ENCODE assay signal across 1 cellular context in genomic region chr10:128018704-128019103, GRCh38.
TF ChIP-seq lines count a peak whose summit lies in the region.

No MANE protein-coding gene starts in this region.

TF ChIP-seq in GM12878, 131 proteins besides CTCF, POLR2A, EP300 and RAD21 (continued from another document):
- TF ChIP-seq PRDM15 (CRISPR knock-in tag; IDR thresholded peaks at IDR 0.05), result no peak
- no peak for TF ChIP-seq HDGF (IDR thresholded peaks at IDR 0.05)
- no peak for TF ChIP-seq ZBTB40 (IDR thresholded peaks at IDR 0.05; ENCODE audit: borderline replicate concordance)
- TF ChIP-seq, protein P1, sequence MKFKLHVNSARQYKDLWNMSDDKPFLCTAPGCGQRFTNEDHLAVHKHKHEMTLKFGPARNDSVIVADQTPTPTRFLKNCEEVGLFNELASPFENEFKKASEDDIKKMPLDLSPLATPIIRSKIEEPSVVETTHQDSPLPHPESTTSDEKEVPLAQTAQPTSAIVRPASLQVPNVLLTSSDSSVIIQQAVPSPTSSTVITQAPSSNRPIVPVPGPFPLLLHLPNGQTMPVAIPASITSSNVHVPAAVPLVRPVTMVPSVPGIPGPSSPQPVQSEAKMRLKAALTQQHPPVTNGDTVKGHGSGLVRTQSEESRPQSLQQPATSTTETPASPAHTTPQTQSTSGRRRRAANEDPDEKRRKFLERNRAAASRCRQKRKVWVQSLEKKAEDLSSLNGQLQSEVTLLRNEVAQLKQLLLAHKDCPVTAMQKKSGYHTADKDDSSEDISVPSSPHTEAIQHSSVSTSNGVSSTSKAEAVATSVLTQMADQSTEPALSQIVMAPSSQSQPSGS (IDR thresholded peaks at IDR 0.05; ENCODE audit: low read length), result no peak
- no peak for TF ChIP-seq RELA (IDR thresholded peaks at IDR 0.05; ENCODE audit: borderline replicate concordance, partially characterized antibody)
- TF ChIP-seq HDAC2 (IDR thresholded peaks at IDR 0.05), result no peak
- TF ChIP-seq NFYA (IDR thresholded peaks at IDR 0.05; ENCODE audit: borderline replicate concordance, low read depth, low read length), result no peak
- TF ChIP-seq KDM1A (IDR thresholded peaks at IDR 0.05; ENCODE audit: borderline replicate concordance), result no peak
- no peak for TF ChIP-seq EED (IDR thresholded peaks at IDR 0.05; ENCODE audit: low read depth)
- no peak for TF ChIP-seq SMC3 (IDR thresholded peaks at IDR 0.05; ENCODE audit: borderline replicate concordance, low read length)
- TF ChIP-seq, protein P2, sequence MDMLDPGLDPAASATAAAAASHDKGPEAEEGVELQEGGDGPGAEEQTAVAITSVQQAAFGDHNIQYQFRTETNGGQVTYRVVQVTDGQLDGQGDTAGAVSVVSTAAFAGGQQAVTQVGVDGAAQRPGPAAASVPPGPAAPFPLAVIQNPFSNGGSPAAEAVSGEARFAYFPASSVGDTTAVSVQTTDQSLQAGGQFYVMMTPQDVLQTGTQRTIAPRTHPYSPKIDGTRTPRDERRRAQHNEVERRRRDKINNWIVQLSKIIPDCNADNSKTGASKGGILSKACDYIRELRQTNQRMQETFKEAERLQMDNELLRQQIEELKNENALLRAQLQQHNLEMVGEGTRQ (IDR thresholded peaks at IDR 0.05; ENCODE audit: borderline replicate concordance, low read depth, low read length), result no peak
- no peak for TF ChIP-seq SMAD1 (IDR thresholded peaks at IDR 0.05; ENCODE audit: low read depth, partially characterized antibody)
- TF ChIP-seq RAD51 (IDR thresholded peaks at IDR 0.05), result no peak
- no peak for TF ChIP-seq SMAD5 (IDR thresholded peaks at IDR 0.05; ENCODE audit: low read depth)
- TF ChIP-seq STAT3 (IDR thresholded peaks at IDR 0.05; ENCODE audit: low read depth, low read length), result no peak
- TF ChIP-seq CBX3 (IDR thresholded peaks at IDR 0.05; ENCODE audit: borderline replicate concordance, low read depth), result no peak
- TF ChIP-seq NKRF (conservative IDR thresholded peaks at IDR 0.05), result no peak
